20 cellular contexts compared by ENCODE assay signal in the genomic region with DNA sequence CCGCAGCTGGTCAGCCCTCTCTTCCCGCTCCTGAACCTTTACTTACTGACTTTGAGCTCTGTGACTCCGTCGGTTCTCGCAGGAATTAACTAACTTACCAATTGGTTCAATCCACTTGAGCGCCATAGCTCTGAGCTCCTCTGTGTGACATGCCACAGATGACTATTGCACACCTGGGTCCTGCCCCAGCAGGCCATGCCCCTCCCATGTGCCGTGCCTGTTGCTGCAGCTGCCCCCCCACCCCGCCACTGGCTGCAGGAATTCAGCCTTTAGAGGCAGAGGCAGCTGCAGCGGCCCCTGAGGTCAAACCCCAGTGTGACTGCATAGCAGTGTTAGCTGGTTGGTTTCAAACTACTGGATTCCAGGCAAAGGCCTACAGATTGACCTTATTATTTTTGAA.
"Had no signal": no experiment of that assay in that cellular context is flagged by ENCODE, and none has a peak within 500 bp of the region (broad histone marks: within the 10 kb centered on the region; RNA-seq: fewer than 3 reads in every experiment).

No MANE protein-coding gene starts in this region.

- H3K27ac ChIP-seq: body of pancreas, left ventricle myocardium inferior, parathyroid adenoma, tibial artery had no signal

- H3K4me3 ChIP-seq: body of pancreas, left ventricle myocardium inferior, tibial artery had no signal

- H3K27me3 ChIP-seq: body of pancreas, tibial artery had no signal

- H3K9ac ChIP-seq: parathyroid adenoma had no signal

- H3K9me3 ChIP-seq: body of pancreas, left ventricle myocardium inferior, tibial artery had no signal

- H3K36me3 ChIP-seq: left ventricle myocardium inferior had no signal

- FAIRE-seq: colon, urothelium cell line had no signal

- H3K79me2 ChIP-seq: parathyroid adenoma had no signal

- DNase-seq: activated CD4-positive, alpha-beta T cell treated with anti-CD3 and anti-CD28 coated beads, Interleukin-2, amount 10 ng/mL, durations not matched to agents 7 days and 5 days; activated naive CD8-positive, alpha-beta T cell treated with anti-CD3 and anti-CD28 coated beads for 36 hours; body of pancreas; caudate nucleus; erythroblast; foreskin melanocyte; glutamatergic neuron; hippocampal formation; kidney glomerular epithelial cell; left ventricle myocardium inferior; mammary epithelial cell; naive B cell; stimulated activated CD4-positive, alpha-beta T cell treated with anti-CD3 and anti-CD28 coated beads, Interleukin-12 subunit alpha, Interleukin-12 subunit beta, amount 100 ng/mL, for 4 hours; stimulated activated CD4-positive, alpha-beta T cell treated with anti-CD3 and anti-CD28 coated beads, Interleukin-1b, Interleukin-23, amount 100 ng/mL, for 48 hours; stimulated activated naive CD8-positive, alpha-beta T cell treated with anti-CD3 and anti-CD28 coated beads, Interleukin-15, Interleukin-2, amounts not matched to agents 100 U/mL and 50 U/mL, for 24 hours; substantia nigra; tibial artery had no signal

- H3K4me1 ChIP-seq: body of pancreas, parathyroid adenoma had no signal

- H2AFZ ChIP-seq: parathyroid adenoma had no signal
